8 cellular contexts compared by ENCODE assay signal in the genomic region with DNA sequence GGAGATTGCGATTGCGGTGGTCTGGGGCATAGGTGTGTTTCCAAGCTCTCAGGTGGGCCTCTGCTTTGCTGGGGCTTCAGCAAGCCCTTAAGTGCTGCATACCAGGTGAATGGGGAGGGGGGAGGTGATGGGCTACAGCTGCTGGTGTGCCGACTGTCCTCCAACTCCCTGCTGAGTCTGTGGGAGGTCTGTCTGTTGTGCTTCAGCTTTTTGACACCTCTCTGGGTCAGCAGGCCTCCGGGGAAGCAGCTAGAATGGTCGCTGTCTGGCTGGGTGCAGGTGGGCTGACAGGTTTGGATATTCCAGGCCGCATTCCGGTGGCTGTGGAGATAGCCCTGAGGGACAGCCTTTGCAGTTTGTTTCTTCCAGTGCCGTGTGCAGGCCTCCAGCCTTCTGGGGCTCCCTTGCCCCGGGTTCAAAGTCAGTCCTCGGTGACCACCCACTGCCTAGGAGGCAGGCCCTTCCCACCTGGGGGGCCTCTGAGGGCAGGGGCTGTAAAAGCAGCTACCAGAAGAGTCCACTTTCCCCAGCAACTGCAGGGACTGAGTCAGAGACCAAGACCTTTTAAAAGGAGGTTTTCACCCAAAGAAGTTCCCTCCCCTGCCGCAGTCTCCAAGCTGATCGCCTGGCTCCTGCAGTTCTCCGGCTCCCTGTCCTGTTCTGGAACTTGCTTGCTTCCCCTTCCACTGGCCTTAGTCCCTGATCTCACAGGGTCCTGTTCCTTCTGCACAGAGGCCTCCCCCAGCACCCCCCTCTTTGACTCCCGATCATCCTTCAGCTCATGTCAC. TPM values are rescaled to one million over a fixed set of nuclear protein-coding genes. Genes with fewer than 3 reads are reported as not detected.
DNase-seq lines count a peak whose midpoint lies in the region; ATAC-seq and TF ChIP-seq lines count a peak whose summit lies in the region.

No MANE protein-coding gene starts in this region.

- H3K79me2 ChIP-seq in fibroblast of lung (ENCODE audit: control insufficient read depth, insufficient read depth, low read length), result peaks cover 23% of the 10 kb centered on the region

- H3K36me3 ChIP-seq in fibroblast of lung (ENCODE audit: control insufficient read depth, insufficient read depth, low read length) (peaks cover 6% of the 10 kb centered on the region), uterus (no peaks in the 10 kb centered on the region)

- peak overlapping the region; percentile 79 for H3K4me3 Mint-ChIP-seq in activated CD4-positive, alpha-beta T cell treated with anti-CD3 and anti-CD28 coated beads, Interleukin-2, amount 10 ng/mL, durations not matched to agents 7 days and 5 days
- H3K4me3 Mint-ChIP-seq in stimulated activated naive B cell treated with anti-CD40 and anti-IgM and Interleukin-4, amounts not matched to agents 10 μg/mL and 1 μg/mL and 100 μg/mL, for 72 hours, result peak overlapping the region; percentile 81 to 94

- intact Hi-C loops in uterus (cut with DNase I; ENCODE audit: low total_unique reads), result no loop called here

- TF ChIP-seq CTCF in fibroblast of lung (conservative IDR thresholded peaks at IDR 0.05 in 1 of 2, IDR thresholded peaks at IDR 0.05 in 1 of 2; ENCODE audit: low read depth in 1 of 2, low read length in 2 of 2) (no peak), uterus (IDR thresholded peaks at IDR 0.05) (no peak)

- CTCF ChIA-PET in activated CD4-positive, alpha-beta T cell treated with anti-CD3 and anti-CD28 coated beads, Interleukin-2, amount 10 ng/mL, durations not matched to agents 7 days and 5 days (lab: Charles Lee), result interaction anchor here (1.0 to 1.7 kb wide), 2 partner anchors 11 to 74 kb away, joined by 3 to 10 read pairs; no protein-coding TSS in a partner anchor
- CTCF ChIA-PET in HEK293T (lab: Yijun Ruan, JAX), result interaction anchor here (0.9 to 1.0 kb wide), 2 partner anchors 10 to 85 kb away, joined by 3 read pairs; no protein-coding TSS in a partner anchor

- peaks cover 35% of the 10 kb centered on the region for H3K36me3 Mint-ChIP-seq in activated CD4-positive, alpha-beta T cell treated with anti-CD3 and anti-CD28 coated beads, Interleukin-2, amount 10 ng/mL, durations not matched to agents 7 days and 5 days (ENCODE audit: low read depth)
- peaks cover 22 to 44% of the 10 kb centered on the region in 2 donors for H3K36me3 Mint-ChIP-seq in stimulated activated naive B cell treated with anti-CD40 and anti-IgM and Interleukin-4, amounts not matched to agents 10 μg/mL and 1 μg/mL and 100 μg/mL, for 72 hours

- no peaks in the 10 kb centered on the region for H3K9me3 Mint-ChIP-seq in activated CD4-positive, alpha-beta T cell treated with anti-CD3 and anti-CD28 coated beads, Interleukin-2, amount 10 ng/mL, durations not matched to agents 7 days and 5 days
- no peaks in the 10 kb centered on the region for H3K9me3 Mint-ChIP-seq in stimulated activated naive B cell treated with anti-CD40 and anti-IgM and Interleukin-4, amounts not matched to agents 10 μg/mL and 1 μg/mL and 100 μg/mL, for 72 hours

- peaks cover 16% of the 10 kb centered on the region for H3K4me1 ChIP-seq in fibroblast of lung (ENCODE audit: control insufficient read depth, extremely low read depth, insufficient read depth, low read length)
- peaks cover 0 to 12% of the 10 kb centered on the region in 2 donors for H3K4me1 ChIP-seq in uterus

- H3K27me3 ChIP-seq in fibroblast of lung (ENCODE audit: control insufficient read depth, insufficient read depth, low read length) (peaks cover 4% of the 10 kb centered on the region), uterus (no peaks in the 10 kb centered on the region)

- H4K20me1 ChIP-seq in fibroblast of lung (ENCODE audit: control insufficient read depth, extremely low read depth, insufficient read depth, low read length), result no peaks in the 10 kb centered on the region

- no peak overlapping the region for H3K9ac ChIP-seq in fibroblast of lung (ENCODE audit: insufficient read depth, low read length)

- H3K4me3 ChIP-seq in fibroblast of lung (replicated peaks in 1 of 4; ENCODE audit: control extremely low read depth in 1 of 4, insufficient read depth in 1 of 4, low read depth in 3 of 4, low read length in 4 of 4) (peak overlapping the region; percentile 48 to 82 (median 62)), uterus (no peak overlapping the region)

- no peak overlapping the region for H3K27ac ChIP-seq in fibroblast of lung (ENCODE audit: insufficient read depth, low read length)
- no peak overlapping the region for H3K27ac ChIP-seq in uterus

- peaks cover 64% of the 10 kb centered on the region for H3K4me1 Mint-ChIP-seq in activated CD4-positive, alpha-beta T cell treated with anti-CD3 and anti-CD28 coated beads, Interleukin-2, amount 10 ng/mL, durations not matched to agents 7 days and 5 days
- H3K4me1 Mint-ChIP-seq in stimulated activated naive B cell treated with anti-CD40 and anti-IgM and Interleukin-4, amounts not matched to agents 10 μg/mL and 1 μg/mL and 100 μg/mL, for 72 hours, result peaks cover 51 to 89% of the 10 kb centered on the region in 2 donors

- no peak for ATAC-seq in stimulated activated naive B cell treated with anti-CD40 and anti-IgM and Interleukin-4, amounts not matched to agents 10 μg/mL and 1 μg/mL and 100 μg/mL, for 72 hours (replicated peaks)

- POLR2A ChIA-PET in activated CD4-positive, alpha-beta T cell treated with anti-CD3 and anti-CD28 coated beads, Interleukin-2, amount 10 ng/mL, durations not matched to agents 7 days and 5 days (lab: Charles Lee), result no interaction called here
- POLR2A ChIA-PET in HEK293T (lab: Yijun Ruan, JAX), result interaction anchor here (0.9 to 1.5 kb wide), 3 partner anchors 8 to 12 kb away, joined by 3 to 4 read pairs (median 3); no protein-coding TSS in a partner anchor

- peaks cover 3% of the 10 kb centered on the region for H3K27me3 Mint-ChIP-seq in activated CD4-positive, alpha-beta T cell treated with anti-CD3 and anti-CD28 coated beads, Interleukin-2, amount 10 ng/mL, durations not matched to agents 7 days and 5 days
- no peaks in the 10 kb centered on the region for H3K27me3 Mint-ChIP-seq in stimulated activated naive B cell treated with anti-CD40 and anti-IgM and Interleukin-4, amounts not matched to agents 10 μg/mL and 1 μg/mL and 100 μg/mL, for 72 hours

- H3K27ac Mint-ChIP-seq in activated CD4-positive, alpha-beta T cell treated with anti-CD3 and anti-CD28 coated beads, Interleukin-2, amount 10 ng/mL, durations not matched to agents 7 days and 5 days, result peak overlapping the region; percentile 5
- H3K27ac Mint-ChIP-seq in stimulated activated naive B cell treated with anti-CD40 and anti-IgM and Interleukin-4, amounts not matched to agents 10 μg/mL and 1 μg/mL and 100 μg/mL, for 72 hours, result peak overlapping the region; percentile 96

- H2AFZ ChIP-seq in fibroblast of lung (ENCODE audit: low read length), result no peak overlapping the region

- H3K4me2 ChIP-seq in fibroblast of lung (ENCODE audit: extremely low read depth, insufficient read depth, low read length), result peak overlapping the region; percentile 97

- H3K9me3 ChIP-seq in fibroblast of lung (ENCODE audit: control insufficient read depth, insufficient read depth, low read depth, low read length) (no peaks in the 10 kb centered on the region), uterus (no peaks in the 10 kb centered on the region)

- DNase-seq in NCI-H82 (lab: John Stamatoyannopoulos, UW) (peak; percentile 67), NCI-H82 treated with DMSO at 0.1 percent for 48 hours (lab: John Stamatoyannopoulos, UW; ENCODE audit: unreplicated experiment) (no peak), fibroblast of lung (ENCODE audit: low read depth in 2 of 2) (peak; percentile 22 to 37), uterus (no peak), HEK293T (ENCODE audit: extremely low spot score) (no peak), SK-N-DZ (ENCODE audit: low spot score) (no peak)
- no peak for DNase-seq in activated CD4-positive, alpha-beta T cell treated with anti-CD3 and anti-CD28 coated beads, Interleukin-2, amount 10 ng/mL, durations not matched to agents 7 days and 5 days
- DNase-seq in stimulated activated naive B cell treated with anti-CD40 and anti-IgM and Interleukin-4, amounts not matched to agents 10 μg/mL and 1 μg/mL and 100 μg/mL, for 72 hours, result no peak

- TF ChIP-seq POLR2A in uterus (IDR thresholded peaks at IDR 0.05), result no peak

TF ChIP-seq in HEK293T, 16 proteins besides CTCF, POLR2A, EP300 and RAD21 (continues in another document):
- TF ChIP-seq BHLHE40 (IDR thresholded peaks at IDR 0.05; ENCODE audit: borderline replicate concordance), result no peak
- no peak for TF ChIP-seq NFRKB (IDR thresholded peaks at IDR 0.05)
- no peak for TF ChIP-seq FOXK2 (IDR thresholded peaks at IDR 0.05)
- no peak for TF ChIP-seq FOXA1 (IDR thresholded peaks at IDR 0.05)
- TF ChIP-seq TARDBP (IDR thresholded peaks at IDR 0.05), result no peak
- TF ChIP-seq, protein P1, sequence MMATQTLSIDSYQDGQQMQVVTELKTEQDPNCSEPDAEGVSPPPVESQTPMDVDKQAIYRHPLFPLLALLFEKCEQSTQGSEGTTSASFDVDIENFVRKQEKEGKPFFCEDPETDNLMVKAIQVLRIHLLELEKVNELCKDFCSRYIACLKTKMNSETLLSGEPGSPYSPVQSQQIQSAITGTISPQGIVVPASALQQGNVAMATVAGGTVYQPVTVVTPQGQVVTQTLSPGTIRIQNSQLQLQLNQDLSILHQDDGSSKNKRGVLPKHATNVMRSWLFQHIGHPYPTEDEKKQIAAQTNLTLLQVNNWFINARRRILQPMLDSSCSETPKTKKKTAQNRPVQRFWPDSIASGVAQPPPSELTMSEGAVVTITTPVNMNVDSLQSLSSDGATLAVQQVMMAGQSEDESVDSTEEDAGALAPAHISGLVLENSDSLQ (IDR thresholded peaks at IDR 0.05), result no peak
- no peak for TF ChIP-seq FOXM1 (IDR thresholded peaks at IDR 0.05; ENCODE audit: borderline replicate concordance)

RNA-seq across cellular contexts. Expression of a gene that starts 2.0 kb away (rescaled TPM):
- total RNA-seq in activated CD4-positive, alpha-beta T cell treated with anti-CD3 and anti-CD28 coated beads, Interleukin-2, amount 10 ng/mL, durations not matched to agents 7 days and 5 days, result 10 to 100 TPM; 10.2 to 11.9 TPM
- total RNA-seq in fibroblast of lung (0.77 and 0.99 TPM in 2 replicates), uterus (10 to 100 TPM in 2 of 4 donors, 1 to 10 TPM in 1, under 1 TPM in 1; 0.51 to 34.8 (median 10.3) TPM)
- polyA plus RNA-seq in fibroblast of lung, result 0.75 and 1.2 TPM in 2 replicates
- 1.0 and 1.1 TPM in 2 replicates for polyA plus RNA-seq in fibroblast of lung (2012)
- polyA minus RNA-seq in fibroblast of lung (ENCODE audit: low replicate concordance), result 3.9 and 10.2 TPM in 2 replicates
- 5.8 and 7.4 TPM in 2 replicates for polyA plus RNA-seq in SK-N-DZ (2014; cell fraction: cytosol; rRNA removed)
- polyA plus RNA-seq in SK-N-DZ (2014; cell fraction: nucleus; rRNA removed), result 11.5 and 16.2 TPM in 2 replicates

RNA-seq across cellular contexts. Expression of a gene that starts 7.9 kb away (rescaled TPM):
- 1,000 to 10,000 TPM; 1,114 to 1,326 TPM for total RNA-seq in activated CD4-positive, alpha-beta T cell treated with anti-CD3 and anti-CD28 coated beads, Interleukin-2, amount 10 ng/mL, durations not matched to agents 7 days and 5 days
- total RNA-seq in fibroblast of lung, result 3,018 and 3,857 TPM in 2 replicates
- polyA plus RNA-seq in fibroblast of lung, result 1,185 and 1,255 TPM in 2 replicates
- polyA plus RNA-seq in fibroblast of lung (2012), result 3,263 and 3,420 TPM in 2 replicates
- 75.5 and 104 TPM in 2 replicates for polyA minus RNA-seq in fibroblast of lung (ENCODE audit: low replicate concordance)
- 1,000 to 10,000 TPM in 2 of 4 donors, 100 to 1,000 TPM in 1, 10 to 100 TPM in 1; 87.9 to 1,969 (median 610) TPM for total RNA-seq in uterus
- 501 and 546 TPM in 2 replicates for polyA plus RNA-seq in SK-N-DZ (2014; cell fraction: cytosol; rRNA removed)
- 444 and 461 TPM in 2 replicates for polyA plus RNA-seq in SK-N-DZ (2014; cell fraction: nucleus; rRNA removed)

Comparison
In these comparisons a context has a peak if more than half of its experiments do, and no peak if none do; other contexts are left out.
1. DNase-seq: peak in NCI-H82 (single experiment) and fibroblast of lung (2 of 2); none in NCI-H82 treated with DMSO at 0.1 percent for 48 hours (single experiment), activated CD4-positive, alpha-beta T cell treated with anti-CD3 and anti-CD28 coated beads, Interleukin-2, amount 10 ng/mL, durations not matched to agents 7 days and 5 days (single experiment), stimulated activated naive B cell treated with anti-CD40 and anti-IgM and Interleukin-4, amounts not matched to agents 10 μg/mL and 1 μg/mL and 100 μg/mL, for 72 hours (single experiment), uterus (0 of 2), HEK293T (single experiment) and SK-N-DZ (single experiment).
2. H3K4me3 ChIP-seq: peak in fibroblast of lung (4 of 4); none in uterus (0 of 2).